In the genomic region with DNA sequence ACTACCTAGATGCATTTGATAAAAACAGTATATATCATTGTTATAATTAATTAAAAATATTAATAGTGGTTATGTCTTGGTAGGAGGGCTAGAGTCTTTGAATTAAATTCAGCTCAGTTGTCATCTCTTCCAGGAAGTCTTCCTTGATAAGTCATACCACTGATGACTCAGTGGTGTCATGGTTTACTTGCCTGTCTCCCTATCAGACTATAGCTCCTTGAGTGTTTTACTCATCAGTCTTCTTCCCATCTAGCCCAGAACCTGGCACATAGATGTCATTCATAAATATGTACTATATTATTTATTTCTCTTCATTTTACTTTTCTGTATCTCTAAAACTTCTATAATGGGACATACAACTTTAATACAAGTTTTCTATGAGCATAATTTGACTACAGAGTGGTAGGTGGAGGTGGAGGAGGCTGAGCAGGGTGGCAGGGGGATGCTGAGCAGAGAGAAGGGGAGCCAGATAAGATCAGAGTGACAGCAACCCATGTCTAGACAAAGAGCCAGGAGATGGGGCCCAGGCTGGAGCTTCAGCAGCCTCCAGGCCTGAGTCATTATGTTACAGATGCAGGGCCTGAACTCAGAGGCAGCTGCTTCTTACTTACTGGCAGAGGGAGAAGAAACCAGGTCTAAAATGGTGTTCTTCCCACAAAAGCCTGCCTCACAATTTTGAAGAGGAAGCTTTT, we compare ENCODE assay signal across 10 cellular contexts.
DNase-seq lines count a peak whose midpoint lies in the region; ATAC-seq and TF ChIP-seq lines count a peak whose summit lies in the region.
"Had no signal": no experiment of that assay in that cellular context is flagged by ENCODE, and none has a peak within 500 bp of the region (broad histone marks: within the 10 kb centered on the region; RNA-seq: fewer than 3 reads in every experiment).

No MANE protein-coding gene starts in this region.

- TF ChIP-seq CTCF in cardiac fibroblast (IDR thresholded peaks at IDR 0.05; ENCODE audit: low read depth, low read length): no peak

- DNase-seq in GM03348 (ENCODE audit: low spot score) (peak; percentile 61), cardiac fibroblast (ENCODE audit: low read depth in 2 of 2) (peak; percentile 31 to 69), DMS 273 treated with DMSO at 0.1 percent for 48 hours (lab: John Stamatoyannopoulos, UW) (no peak)
- peak; percentile 22 for DNase-seq in stimulated activated CD4-positive, alpha-beta T cell treated with anti-CD3 and anti-CD28 coated beads, Interleukin-12 subunit alpha, Interleukin-12 subunit beta, amount 100 ng/mL, for 4 hours
- DNase-seq: NCI-H1105, ovary had no signal

- H3K4me3 ChIP-seq in cardiac fibroblast (replicated peaks in 1 of 2; ENCODE audit: low read depth in 2 of 2, low read length in 2 of 2): no peak overlapping the region
- H3K4me3 ChIP-seq: ovary had no signal

- ATAC-seq in SK-N-SH treated with all-trans-retinoic acid at 6 μM for 48 hours (peak; percentile 50), GM19035 (IDR thresholded peaks at IDR 0.05; ENCODE audit: unreplicated experiment) (no peak), HG03175 (IDR thresholded peaks at IDR 0.05; ENCODE audit: unreplicated experiment) (no peak), HG02981 (IDR thresholded peaks at IDR 0.05; ENCODE audit: unreplicated experiment) (no peak)

TF ChIP-seq in SK-N-SH treated with all-trans-retinoic acid at 6 μM for 48 hours, 23 proteins besides CTCF, POLR2A, EP300 and RAD21:
- TF ChIP-seq GLIS3 (CRISPR knock-in tag; IDR thresholded peaks at IDR 0.05): 0 out of 2 replicates have a peak, but pooled peaks have one; percentile 62
- peak; percentile 50; the same call in 1 of the 2 replicates for TF ChIP-seq ZFP3 (CRISPR knock-in tag; IDR thresholded peaks at IDR 0.05)
- TF ChIP-seq, protein P1, sequence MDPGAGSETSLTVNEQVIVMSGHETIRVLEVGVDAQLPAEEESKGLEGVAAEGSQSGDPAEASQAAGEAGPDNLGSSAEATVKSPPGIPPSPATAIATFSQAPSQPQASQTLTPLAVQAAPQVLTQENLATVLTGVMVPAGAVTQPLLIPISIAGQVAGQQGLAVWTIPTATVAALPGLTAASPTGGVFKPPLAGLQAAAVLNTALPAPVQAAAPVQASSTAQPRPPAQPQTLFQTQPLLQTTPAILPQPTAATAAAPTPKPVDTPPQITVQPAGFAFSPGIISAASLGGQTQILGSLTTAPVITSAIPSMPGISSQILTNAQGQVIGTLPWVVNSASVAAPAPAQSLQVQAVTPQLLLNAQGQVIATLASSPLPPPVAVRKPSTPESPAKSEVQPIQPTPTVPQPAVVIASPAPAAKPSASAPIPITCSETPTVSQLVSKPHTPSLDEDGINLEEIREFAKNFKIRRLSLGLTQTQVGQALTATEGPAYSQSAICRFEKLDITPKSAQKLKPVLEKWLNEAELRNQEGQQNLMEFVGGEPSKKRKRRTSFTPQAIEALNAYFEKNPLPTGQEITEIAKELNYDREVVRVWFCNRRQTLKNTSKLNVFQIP (CRISPR knock-in tag; IDR thresholded peaks at IDR 0.05; ENCODE audit: borderline replicate concordance, low read depth): no peak
- TF ChIP-seq, protein P2, sequence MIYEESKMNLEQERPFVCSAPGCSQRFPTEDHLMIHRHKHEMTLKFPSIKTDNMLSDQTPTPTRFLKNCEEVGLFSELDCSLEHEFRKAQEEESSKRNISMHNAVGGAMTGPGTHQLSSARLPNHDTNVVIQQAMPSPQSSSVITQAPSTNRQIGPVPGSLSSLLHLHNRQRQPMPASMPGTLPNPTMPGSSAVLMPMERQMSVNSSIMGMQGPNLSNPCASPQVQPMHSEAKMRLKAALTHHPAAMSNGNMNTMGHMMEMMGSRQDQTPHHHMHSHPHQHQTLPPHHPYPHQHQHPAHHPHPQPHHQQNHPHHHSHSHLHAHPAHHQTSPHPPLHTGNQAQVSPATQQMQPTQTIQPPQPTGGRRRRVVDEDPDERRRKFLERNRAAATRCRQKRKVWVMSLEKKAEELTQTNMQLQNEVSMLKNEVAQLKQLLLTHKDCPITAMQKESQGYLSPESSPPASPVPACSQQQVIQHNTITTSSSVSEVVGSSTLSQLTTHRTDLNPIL (CRISPR knock-in tag; IDR thresholded peaks at IDR 0.05; ENCODE audit: low read depth): 0 out of 2 replicates have a peak, but pooled peaks have one; percentile 13
- 0 out of 2 replicates have a peak, but pooled peaks have one; percentile 17 for TF ChIP-seq ZNF565 (CRISPR knock-in tag; conservative IDR thresholded peaks at IDR 0.05; ENCODE audit: low read depth)
- peak; percentile 67; the same call in 1 of the 2 replicates for TF ChIP-seq TCF4 (CRISPR knock-in tag; IDR thresholded peaks at IDR 0.05; ENCODE audit: borderline replicate concordance)
- TF ChIP-seq ZNF70 (CRISPR knock-in tag; IDR thresholded peaks at IDR 0.05): no peak
- peak; percentile 72; the same call in 1 of the 2 replicates for TF ChIP-seq PPARA (CRISPR knock-in tag; IDR thresholded peaks at IDR 0.05; ENCODE audit: borderline replicate concordance)
- TF ChIP-seq ESRRG (CRISPR knock-in tag; IDR thresholded peaks at IDR 0.05): no peak
- TF ChIP-seq, protein P3, sequence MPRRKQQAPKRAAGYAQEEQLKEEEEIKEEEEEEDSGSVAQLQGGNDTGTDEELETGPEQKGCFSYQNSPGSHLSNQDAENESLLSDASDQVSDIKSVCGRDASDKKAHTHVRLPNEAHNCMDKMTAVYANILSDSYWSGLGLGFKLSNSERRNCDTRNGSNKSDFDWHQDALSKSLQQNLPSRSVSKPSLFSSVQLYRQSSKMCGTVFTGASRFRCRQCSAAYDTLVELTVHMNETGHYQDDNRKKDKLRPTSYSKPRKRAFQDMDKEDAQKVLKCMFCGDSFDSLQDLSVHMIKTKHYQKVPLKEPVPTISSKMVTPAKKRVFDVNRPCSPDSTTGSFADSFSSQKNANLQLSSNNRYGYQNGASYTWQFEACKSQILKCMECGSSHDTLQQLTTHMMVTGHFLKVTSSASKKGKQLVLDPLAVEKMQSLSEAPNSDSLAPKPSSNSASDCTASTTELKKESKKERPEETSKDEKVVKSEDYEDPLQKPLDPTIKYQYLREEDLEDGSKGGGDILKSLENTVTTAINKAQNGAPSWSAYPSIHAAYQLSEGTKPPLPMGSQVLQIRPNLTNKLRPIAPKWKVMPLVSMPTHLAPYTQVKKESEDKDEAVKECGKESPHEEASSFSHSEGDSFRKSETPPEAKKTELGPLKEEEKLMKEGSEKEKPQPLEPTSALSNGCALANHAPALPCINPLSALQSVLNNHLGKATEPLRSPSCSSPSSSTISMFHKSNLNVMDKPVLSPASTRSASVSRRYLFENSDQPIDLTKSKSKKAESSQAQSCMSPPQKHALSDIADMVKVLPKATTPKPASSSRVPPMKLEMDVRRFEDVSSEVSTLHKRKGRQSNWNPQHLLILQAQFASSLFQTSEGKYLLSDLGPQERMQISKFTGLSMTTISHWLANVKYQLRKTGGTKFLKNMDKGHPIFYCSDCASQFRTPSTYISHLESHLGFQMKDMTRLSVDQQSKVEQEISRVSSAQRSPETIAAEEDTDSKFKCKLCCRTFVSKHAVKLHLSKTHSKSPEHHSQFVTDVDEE (CRISPR knock-in tag; IDR thresholded peaks at IDR 0.05): peak; percentile 84
- peak; percentile 64; the same call in 1 of the 2 replicates for TF ChIP-seq SNAI2 (CRISPR knock-in tag; IDR thresholded peaks at IDR 0.05)
- TF ChIP-seq ISL1 (CRISPR knock-in tag; IDR thresholded peaks at IDR 0.05): peak; percentile 53; the same call in 1 of the 2 replicates
- TF ChIP-seq, protein P4, sequence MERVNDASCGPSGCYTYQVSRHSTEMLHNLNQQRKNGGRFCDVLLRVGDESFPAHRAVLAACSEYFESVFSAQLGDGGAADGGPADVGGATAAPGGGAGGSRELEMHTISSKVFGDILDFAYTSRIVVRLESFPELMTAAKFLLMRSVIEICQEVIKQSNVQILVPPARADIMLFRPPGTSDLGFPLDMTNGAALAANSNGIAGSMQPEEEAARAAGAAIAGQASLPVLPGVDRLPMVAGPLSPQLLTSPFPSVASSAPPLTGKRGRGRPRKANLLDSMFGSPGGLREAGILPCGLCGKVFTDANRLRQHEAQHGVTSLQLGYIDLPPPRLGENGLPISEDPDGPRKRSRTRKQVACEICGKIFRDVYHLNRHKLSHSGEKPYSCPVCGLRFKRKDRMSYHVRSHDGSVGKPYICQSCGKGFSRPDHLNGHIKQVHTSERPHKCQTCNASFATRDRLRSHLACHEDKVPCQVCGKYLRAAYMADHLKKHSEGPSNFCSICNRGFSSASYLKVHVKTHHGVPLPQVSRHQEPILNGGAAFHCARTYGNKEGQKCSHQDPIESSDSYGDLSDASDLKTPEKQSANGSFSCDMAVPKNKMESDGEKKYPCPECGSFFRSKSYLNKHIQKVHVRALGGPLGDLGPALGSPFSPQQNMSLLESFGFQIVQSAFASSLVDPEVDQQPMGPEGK (CRISPR knock-in tag; IDR thresholded peaks at IDR 0.05; ENCODE audit: borderline replicate concordance): no peak
